8 cellular contexts compared by ENCODE assay signal in genomic region chr1:155910621-155911121, GRCh38. TPM values are rescaled to one million over a fixed set of nuclear protein-coding genes. Genes with fewer than 3 reads are reported as not detected.
DNase-seq lines count a peak whose midpoint lies in the region; ATAC-seq and TF ChIP-seq lines count a peak whose summit lies in the region.

No MANE protein-coding gene starts in this region.

- intact Hi-C loops in activated T-helper 1 cell treated with anti-CD3 and anti-CD28 coated beads, Interleukin-12 subunit alpha, Interleukin-12 subunit beta, Interleukin-2, Interleukin-4 antibody, amounts not matched to agents 30 ng/mL and 10 ng/mL and 1 ng/mL, durations not matched to agents 14 hours and 24 hours and 36 hours (cut with micrococcal nuclease) = loop anchor here (1.0 to 10.0 kb wide), 8 partner anchors 24 to 587 kb away; partner anchors contain the start of genes KHDC4, LAMTOR2, SMG5 and SYT11
- intact Hi-C loops in head of caudate nucleus (cut with DNase I) = loop anchor here (5.0 kb wide), 1 partner anchor 38 kb away; no protein-coding TSS in a partner anchor

- peak overlapping the region; percentile 98 for H3K4me3 Mint-ChIP-seq in activated T-helper 1 cell treated with anti-CD3 and anti-CD28 coated beads, Interleukin-12 subunit alpha, Interleukin-12 subunit beta, Interleukin-2, Interleukin-4 antibody, amounts not matched to agents 30 ng/mL and 10 ng/mL and 1 ng/mL, durations not matched to agents 14 hours and 24 hours and 36 hours

- peak overlapping the region; percentile 92 to 94 for H3K4me3 ChIP-seq in neutrophil (ENCODE audit: low read depth in 1 of 2, low read length in 1 of 2)

- peak overlapping the region; percentile 81 for H3K27ac Mint-ChIP-seq in activated T-helper 1 cell treated with anti-CD3 and anti-CD28 coated beads, Interleukin-12 subunit alpha, Interleukin-12 subunit beta, Interleukin-2, Interleukin-4 antibody, amounts not matched to agents 30 ng/mL and 10 ng/mL and 1 ng/mL, durations not matched to agents 14 hours and 24 hours and 36 hours

- H3K9me3 ChIP-seq in neutrophil = no peaks in the 10 kb centered on the region

- peaks cover 23% of the 10 kb centered on the region for H3K4me1 Mint-ChIP-seq in activated T-helper 1 cell treated with anti-CD3 and anti-CD28 coated beads, Interleukin-12 subunit alpha, Interleukin-12 subunit beta, Interleukin-2, Interleukin-4 antibody, amounts not matched to agents 30 ng/mL and 10 ng/mL and 1 ng/mL, durations not matched to agents 14 hours and 24 hours and 36 hours (ENCODE audit: low read depth)

- H3K27me3 ChIP-seq in neutrophil = no peaks in the 10 kb centered on the region

- H3K9me3 Mint-ChIP-seq in activated T-helper 1 cell treated with anti-CD3 and anti-CD28 coated beads, Interleukin-12 subunit alpha, Interleukin-12 subunit beta, Interleukin-2, Interleukin-4 antibody, amounts not matched to agents 30 ng/mL and 10 ng/mL and 1 ng/mL, durations not matched to agents 14 hours and 24 hours and 36 hours = no peaks in the 10 kb centered on the region

- no peak for TF ChIP-seq CTCF in neutrophil (IDR thresholded peaks at IDR 0.05)

- peaks cover 75% of the 10 kb centered on the region for H3K36me3 ChIP-seq in neutrophil

- DNase-seq in C1 segment of cervical spinal cord (lab: John Stamatoyannopoulos, UW) (peak in 13 of 14 donors; percentile 6 to 71 (median 35)), NCI-H1092 treated with DMSO at 0.1 percent for 48 hours (lab: John Stamatoyannopoulos, UW) (peak; percentile 69), head of caudate nucleus (peak in 28 of 42 donors; percentile 4 to 60 (median 32)), T1000 (lab: John Stamatoyannopoulos, UW) (no peak)
- DNase-seq in activated T-helper 1 cell treated with anti-CD3 and anti-CD28 coated beads, Interleukin-12 subunit alpha, Interleukin-12 subunit beta, Interleukin-2, Interleukin-4 antibody, amounts not matched to agents 30 ng/mL and 10 ng/mL and 1 ng/mL, durations not matched to agents 14 hours and 24 hours and 36 hours (ENCODE audit: low spot score) = no peak

- peaks cover 2% of the 10 kb centered on the region for H3K27me3 Mint-ChIP-seq in activated T-helper 1 cell treated with anti-CD3 and anti-CD28 coated beads, Interleukin-12 subunit alpha, Interleukin-12 subunit beta, Interleukin-2, Interleukin-4 antibody, amounts not matched to agents 30 ng/mL and 10 ng/mL and 1 ng/mL, durations not matched to agents 14 hours and 24 hours and 36 hours (ENCODE audit: insufficient read depth)

- peak overlapping the region; percentile 97 for H3K27ac ChIP-seq in neutrophil

- peaks cover 37% of the 10 kb centered on the region for H3K36me3 Mint-ChIP-seq in activated T-helper 1 cell treated with anti-CD3 and anti-CD28 coated beads, Interleukin-12 subunit alpha, Interleukin-12 subunit beta, Interleukin-2, Interleukin-4 antibody, amounts not matched to agents 30 ng/mL and 10 ng/mL and 1 ng/mL, durations not matched to agents 14 hours and 24 hours and 36 hours (ENCODE audit: low read depth)

- H3K4me1 ChIP-seq in neutrophil (ENCODE audit: control insufficient read depth in 1 of 2, insufficient read depth in 1 of 2, low read depth in 1 of 2, low read length in 1 of 2) = peaks cover 22 to 27% of the 10 kb centered on the region in 2 experiments

- ATAC-seq in GM18907 (IDR thresholded peaks at IDR 0.05; ENCODE audit: unreplicated experiment) = peak; percentile 20
- no peak for ATAC-seq in GM18873 (IDR thresholded peaks at IDR 0.05; ENCODE audit: low FRiP score, unreplicated experiment)

RNA-seq across cellular contexts. Expression of gene RIT1, which starts 0.5 kb away (rescaled TPM):
- total RNA-seq in activated T-helper 1 cell treated with anti-CD3 and anti-CD28 coated beads, Interleukin-12 subunit alpha, Interleukin-12 subunit beta, Interleukin-2, Interleukin-4 antibody, amounts not matched to agents 30 ng/mL and 10 ng/mL and 1 ng/mL, durations not matched to agents 14 hours and 24 hours and 36 hours = 20.2 and 22.3 TPM in 2 replicates

RNA-seq across cellular contexts. Expression of gene KHDC4, which starts 23.5 kb away (rescaled TPM):
- 80.1 and 81.8 TPM in 2 replicates for total RNA-seq in activated T-helper 1 cell treated with anti-CD3 and anti-CD28 coated beads, Interleukin-12 subunit alpha, Interleukin-12 subunit beta, Interleukin-2, Interleukin-4 antibody, amounts not matched to agents 30 ng/mL and 10 ng/mL and 1 ng/mL, durations not matched to agents 14 hours and 24 hours and 36 hours

RNA-seq across cellular contexts. Expression of gene RXFP4, which starts 30.8 kb away (rescaled TPM):
- total RNA-seq in activated T-helper 1 cell treated with anti-CD3 and anti-CD28 coated beads, Interleukin-12 subunit alpha, Interleukin-12 subunit beta, Interleukin-2, Interleukin-4 antibody, amounts not matched to agents 30 ng/mL and 10 ng/mL and 1 ng/mL, durations not matched to agents 14 hours and 24 hours and 36 hours = 0.16 TPM in 1 of 2 replicates, not detected in the other

RNA-seq across cellular contexts. Expression of gene SYT11, which starts 51.3 kb away (rescaled TPM):
- 25.7 and 26.8 TPM in 2 replicates for total RNA-seq in activated T-helper 1 cell treated with anti-CD3 and anti-CD28 coated beads, Interleukin-12 subunit alpha, Interleukin-12 subunit beta, Interleukin-2, Interleukin-4 antibody, amounts not matched to agents 30 ng/mL and 10 ng/mL and 1 ng/mL, durations not matched to agents 14 hours and 24 hours and 36 hours

RNA-seq across cellular contexts. Expression of gene GON4L, which starts 53.7 kb away (rescaled TPM):
- total RNA-seq in activated T-helper 1 cell treated with anti-CD3 and anti-CD28 coated beads, Interleukin-12 subunit alpha, Interleukin-12 subunit beta, Interleukin-2, Interleukin-4 antibody, amounts not matched to agents 30 ng/mL and 10 ng/mL and 1 ng/mL, durations not matched to agents 14 hours and 24 hours and 36 hours = 66.7 and 70.0 TPM in 2 replicates

Comparison
In these comparisons a context has a peak if more than half of its experiments do, and no peak if none do; other contexts are left out.
1. DNase-seq: peak in C1 segment of cervical spinal cord (13 of 14), NCI-H1092 treated with DMSO at 0.1 percent for 48 hours (single experiment) and head of caudate nucleus (28 of 42); none in activated T-helper 1 cell treated with anti-CD3 and anti-CD28 coated beads, Interleukin-12 subunit alpha, Interleukin-12 subunit beta, Interleukin-2, Interleukin-4 antibody, amounts not matched to agents 30 ng/mL and 10 ng/mL and 1 ng/mL, durations not matched to agents 14 hours and 24 hours and 36 hours (single experiment) and T1000 (single experiment).